ENCODE assay signal across 26 cellular contexts in the genomic region with DNA sequence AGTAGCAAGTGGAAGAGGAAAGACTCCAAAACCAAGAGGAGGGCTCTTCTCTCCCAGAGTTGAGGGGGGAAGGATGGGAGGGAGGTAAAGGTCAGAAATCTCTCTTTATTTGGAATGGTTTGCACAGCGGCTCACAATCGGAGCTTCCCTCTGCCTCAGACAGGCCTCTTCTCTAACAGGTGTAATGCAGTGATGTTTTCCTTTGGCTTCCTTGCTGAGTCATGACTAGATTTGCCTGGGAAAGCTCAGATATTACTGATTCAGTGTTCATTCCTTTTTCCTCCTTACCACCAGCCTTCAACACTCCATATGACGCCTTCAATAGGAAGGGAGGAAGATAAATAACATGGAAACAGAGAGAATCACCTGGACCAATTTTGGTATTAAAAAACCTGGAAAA.
DNase-seq lines count a peak whose midpoint lies in the region; ATAC-seq, FAIRE-seq and TF ChIP-seq lines count a peak whose summit lies in the region.
"Had no signal": no experiment of that assay in that cellular context is flagged by ENCODE, and none has a peak within 500 bp of the region (broad histone marks: within the 10 kb centered on the region; RNA-seq: fewer than 3 reads in every experiment).

No MANE protein-coding gene starts in this region.

- H3K18ac ChIP-seq in neuronal stem cell (ENCODE audit: low read length): no peak overlapping the region

- H2AFZ ChIP-seq in neuronal stem cell (ENCODE audit: low read length): peak overlapping the region; percentile 15
- H2AFZ ChIP-seq: GM23248 had no signal

- TF ChIP-seq CTCF in body of pancreas (IDR thresholded peaks at IDR 0.05): no peak

- no peak overlapping the region for H2AK5ac ChIP-seq in neuronal stem cell (ENCODE audit: low read depth, low read length)

- H3K4me3 ChIP-seq in neuronal stem cell (ENCODE audit: low read length in 2 of 2): no peak overlapping the region
- H3K4me3 ChIP-seq in body of pancreas: no peak overlapping the region
- H3K4me3 ChIP-seq: A549, BLaER1, GM23248 had no signal

- no peak for FAIRE-seq in GM19239 (lab: Jason Lieb, UNC)
- FAIRE-seq: A549, G401.6, GM12891, HTR-8/SVneo had no signal

- DNase-seq in DMS53 (lab: John Stamatoyannopoulos, UW): peak; percentile 48
- DNase-seq in HT1080 (ENCODE audit: low read depth): peak; percentile 32
- DNase-seq in kidney tubule cell (ENCODE audit: low spot score): peak; percentile 6
- no peak for DNase-seq in neuronal stem cell (ENCODE audit: low spot score)
- no peak for DNase-seq in GM19239 (ENCODE audit: insufficient read length, low spot score)
- DNase-seq in body of pancreas: no peak
- no peak for DNase-seq in OCI-M1 (lab: John Stamatoyannopoulos, UW)
- no peak for DNase-seq in activated CD4-positive, alpha-beta T cell treated with anti-CD3 and anti-CD28 coated beads for 36 hours
- DNase-seq: CD4-positive, alpha-beta memory T cell; DMS153; DND-41; EL; GM23248; H7; HFFc6; KBM-7 had no signal

- WGBS in neuronal stem cell (ENCODE audit: extremely low coverage in 2 of 2, insufficient read length in 2 of 2, insufficient replicate concordance in 1 of 2), 2 donors: no CpG with 5 or more reads among the region's 3 CpGs
- 51 to 57% methylated on average over 3 of the region's 3 CpGs for WGBS in body of pancreas, 2 donors

- H3K9me3 Mint-ChIP-seq in activated CD4-positive, alpha-beta T cell treated with anti-CD3 and anti-CD28 coated beads for 36 hours (ENCODE audit: low read depth): no peaks in the 10 kb centered on the region
- H3K9me3 Mint-ChIP-seq: HFFc6 had no signal

- POLR2A ChIA-PET in activated CD4-positive, alpha-beta T cell treated with anti-CD3 and anti-CD28 coated beads for 36 hours (lab: Charles Lee): no interaction called here

- no peaks in the 10 kb centered on the region for H3K36me3 Mint-ChIP-seq in activated CD4-positive, alpha-beta T cell treated with anti-CD3 and anti-CD28 coated beads for 36 hours (ENCODE audit: low read depth)
- H3K36me3 Mint-ChIP-seq: CD14-positive monocyte; CD4-positive, alpha-beta memory T cell; IgD-negative memory B cell had no signal

- H3K23ac ChIP-seq in neuronal stem cell (ENCODE audit: low read depth, low read length, poor library complexity): no peak overlapping the region

- H2BK15ac ChIP-seq in neuronal stem cell (ENCODE audit: low read length): no peak overlapping the region

- no peak overlapping the region for H2BK12ac ChIP-seq in neuronal stem cell (ENCODE audit: low read length)

- H3K27me3 ChIP-seq in neuronal stem cell (ENCODE audit: control insufficient read depth in 3 of 3, insufficient read depth in 3 of 3, low read depth in 1 of 3, low read length in 3 of 3) (no peaks in the 10 kb centered on the region), body of pancreas (no peaks in the 10 kb centered on the region)
- H3K27me3 ChIP-seq: BLaER1 had no signal

- H3K36me3 ChIP-seq in neuronal stem cell (replicated peaks in 1 of 2; ENCODE audit: control insufficient read depth in 2 of 2, insufficient read depth in 2 of 2, low read length in 2 of 2): no peaks in the 10 kb centered on the region
- H3K36me3 ChIP-seq in body of pancreas (replicated peaks in 1 of 2; ENCODE audit: insufficient read depth in 1 of 2, low read depth in 2 of 2): no peaks in the 10 kb centered on the region
- H3K36me3 ChIP-seq: BLaER1 had no signal

- H3K27me3 Mint-ChIP-seq in activated CD4-positive, alpha-beta T cell treated with anti-CD3 and anti-CD28 coated beads for 36 hours: peaks cover 14% of the 10 kb centered on the region

- H2BK5ac ChIP-seq in neuronal stem cell (ENCODE audit: low read length): no peak overlapping the region

- no peak for ATAC-seq in body of pancreas
- ATAC-seq in activated CD4-positive, alpha-beta T cell treated with anti-CD3 and anti-CD28 coated beads for 36 hours: no peak
- ATAC-seq: A549, HCT116 had no signal

- H3K14ac ChIP-seq in neuronal stem cell (ENCODE audit: low read length): no peak overlapping the region

- H3K79me1 ChIP-seq in neuronal stem cell (ENCODE audit: low read depth, low read length): no peaks in the 10 kb centered on the region

- H2BK120ac ChIP-seq in neuronal stem cell (ENCODE audit: low read depth, low read length): no peak overlapping the region

- H4K8ac ChIP-seq in neuronal stem cell (ENCODE audit: low read depth, low read length): no peak overlapping the region

- H3K9ac ChIP-seq in neuronal stem cell (ENCODE audit: low read depth, low read length, poor library complexity): no peak overlapping the region
- H3K9ac ChIP-seq: BLaER1, GM23248 had no signal

- H3K27ac ChIP-seq in neuronal stem cell (replicated peaks; ENCODE audit: low read length) (no peak overlapping the region), body of pancreas (no peak overlapping the region)
- H3K27ac ChIP-seq: 22Rv1, A549, BLaER1, GM23248, HL-60 had no signal

- CTCF ChIA-PET in activated CD4-positive, alpha-beta T cell treated with anti-CD3 and anti-CD28 coated beads for 36 hours (lab: Charles Lee): no interaction called here

- no peaks in the 10 kb centered on the region for H3K9me3 ChIP-seq in neuronal stem cell (replicated peaks in 1 of 2; ENCODE audit: control insufficient read depth in 2 of 2, insufficient read depth in 1 of 2, low read depth in 1 of 2, low read length in 2 of 2)
- H3K9me3 ChIP-seq in body of pancreas: no peaks in the 10 kb centered on the region
- H3K9me3 ChIP-seq: A549 had no signal

- H3K4me3 Mint-ChIP-seq in activated CD4-positive, alpha-beta T cell treated with anti-CD3 and anti-CD28 coated beads for 36 hours: no peak overlapping the region
- H3K4me3 Mint-ChIP-seq: CD14-positive monocyte; CD4-positive, alpha-beta memory T cell; HFFc6; IgD-negative memory B cell had no signal

- H3K4me1 Mint-ChIP-seq in activated CD4-positive, alpha-beta T cell treated with anti-CD3 and anti-CD28 coated beads for 36 hours: no peaks in the 10 kb centered on the region
- H3K4me1 Mint-ChIP-seq: CD14-positive monocyte; CD4-positive, alpha-beta memory T cell; IgD-negative memory B cell had no signal

- no peak for TF ChIP-seq POLR2A in body of pancreas (IDR thresholded peaks at IDR 0.05)

- H4K91ac ChIP-seq in neuronal stem cell (ENCODE audit: low read depth, low read length, poor library complexity): no peak overlapping the region

- H3K4me1 ChIP-seq in neuronal stem cell (ENCODE audit: control insufficient read depth in 2 of 2, insufficient read depth in 1 of 2, low read depth in 1 of 2, low read length in 2 of 2): no peaks in the 10 kb centered on the region
- peaks cover 4% of the 10 kb centered on the region for H3K4me1 ChIP-seq in body of pancreas
- H3K4me1 ChIP-seq: A549 had no signal

- H3K27ac Mint-ChIP-seq in activated CD4-positive, alpha-beta T cell treated with anti-CD3 and anti-CD28 coated beads for 36 hours: no peak overlapping the region
- H3K27ac Mint-ChIP-seq: CD14-positive monocyte; CD4-positive, alpha-beta memory T cell; HFFc6; IgD-negative memory B cell had no signal

- no peak overlapping the region for H3K4me2 ChIP-seq in neuronal stem cell (ENCODE audit: insufficient read depth, low read length, poor library complexity, severe bottlenecking)
- H3K4me2 ChIP-seq: A549, BLaER1 had no signal

- H3K4ac ChIP-seq in neuronal stem cell (ENCODE audit: low read length): no peak overlapping the region

- intact Hi-C loops in body of pancreas (cut with DNase I): no loop called here
- intact Hi-C loops in activated CD4-positive, alpha-beta T cell treated with anti-CD3 and anti-CD28 coated beads for 36 hours (cut with DNase I, micrococcal nuclease): no loop called here

Comparison
In these comparisons a context has a peak if more than half of its experiments do, and no peak if none do; other contexts are left out.
1. DNase-seq: peak in DMS53 (single experiment), HT1080 (single experiment) and kidney tubule cell (single experiment); none in neuronal stem cell (single experiment), GM19239 (single experiment), body of pancreas (0 of 4), OCI-M1 (single experiment) and activated CD4-positive, alpha-beta T cell treated with anti-CD3 and anti-CD28 coated beads for 36 hours (single experiment).